1 cellular context compared by ENCODE assay signal in the genomic region with DNA sequence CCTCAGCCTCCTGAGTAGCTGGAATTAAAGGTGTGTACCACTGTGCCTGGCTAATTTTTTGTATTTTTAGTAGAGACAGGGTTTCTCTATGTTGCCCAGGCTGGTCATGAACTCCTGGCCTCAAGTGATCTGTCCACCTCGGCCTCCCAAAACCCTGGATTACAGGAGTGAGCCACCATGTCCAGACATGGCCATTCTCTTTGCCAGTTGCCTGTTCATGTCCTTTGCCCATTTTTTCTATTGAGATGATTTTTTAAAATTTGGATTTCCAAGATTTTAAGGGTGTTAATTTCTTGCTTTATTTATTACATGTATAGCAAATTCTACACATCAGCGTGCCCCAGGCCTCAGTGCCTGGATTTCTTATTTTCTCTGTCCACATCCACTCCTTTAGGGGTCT.
A peak's percentile ranks its signal among the peaks of the same experiment; 100 is the strongest.
TF ChIP-seq lines count a peak whose summit lies in the region.

No MANE protein-coding gene starts in this region.

TF ChIP-seq in HEK293, 187 proteins besides CTCF, POLR2A, EP300 and RAD21 (continued from another document):
- TF ChIP-seq SCRT1 (tag by site-specific recombination; IDR thresholded peaks at IDR 0.05; ENCODE audit: borderline replicate concordance) (no peak), SETDB1 (IDR thresholded peaks at IDR 0.05; ENCODE audit: insufficient read length, low read length) (peak; percentile 69), ZNF155 (tag by site-specific recombination; IDR thresholded peaks at IDR 0.05) (no peak), ZNF239 (tag by site-specific recombination; IDR thresholded peaks at IDR 0.05) (no peak), ZNF184 (tag by site-specific recombination; IDR thresholded peaks at IDR 0.05) (0 out of 2 replicates have a peak, but pooled peaks have one; percentile 11), ZNF174 (tag by site-specific recombination; IDR thresholded peaks at IDR 0.05) (no peak)
- TF ChIP-seq, protein P1, sequence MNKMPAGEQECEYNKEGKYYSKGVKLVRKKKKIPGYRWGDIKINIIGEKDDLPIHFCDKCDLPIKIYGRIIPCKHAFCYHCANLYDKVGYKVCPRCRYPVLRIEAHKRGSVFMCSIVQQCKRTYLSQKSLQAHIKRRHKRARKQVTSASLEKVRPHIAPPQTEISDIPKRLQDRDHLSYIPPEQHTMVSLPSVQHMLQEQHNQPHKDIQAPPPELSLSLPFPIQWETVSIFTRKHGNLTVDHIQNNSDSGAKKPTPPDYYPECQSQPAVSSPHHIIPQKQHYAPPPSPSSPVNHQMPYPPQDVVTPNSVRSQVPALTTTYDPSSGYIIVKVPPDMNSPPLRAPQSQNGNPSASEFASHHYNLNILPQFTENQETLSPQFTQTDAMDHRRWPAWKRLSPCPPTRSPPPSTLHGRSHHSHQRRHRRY (tag by site-specific recombination; IDR thresholded peaks at IDR 0.05) = no peak
- TF ChIP-seq, protein P2, sequence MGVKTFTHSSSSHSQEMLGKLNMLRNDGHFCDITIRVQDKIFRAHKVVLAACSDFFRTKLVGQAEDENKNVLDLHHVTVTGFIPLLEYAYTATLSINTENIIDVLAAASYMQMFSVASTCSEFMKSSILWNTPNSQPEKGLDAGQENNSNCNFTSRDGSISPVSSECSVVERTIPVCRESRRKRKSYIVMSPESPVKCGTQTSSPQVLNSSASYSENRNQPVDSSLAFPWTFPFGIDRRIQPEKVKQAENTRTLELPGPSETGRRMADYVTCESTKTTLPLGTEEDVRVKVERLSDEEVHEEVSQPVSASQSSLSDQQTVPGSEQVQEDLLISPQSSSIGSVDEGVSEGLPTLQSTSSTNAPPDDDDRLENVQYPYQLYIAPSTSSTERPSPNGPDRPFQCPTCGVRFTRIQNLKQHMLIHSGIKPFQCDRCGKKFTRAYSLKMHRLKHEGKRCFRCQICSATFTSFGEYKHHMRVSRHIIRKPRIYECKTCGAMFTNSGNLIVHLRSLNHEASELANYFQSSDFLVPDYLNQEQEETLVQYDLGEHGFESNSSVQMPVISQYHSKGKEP (tag by site-specific recombination; IDR thresholded peaks at IDR 0.05) = no peak
